ENCODE assay signal across 18 cellular contexts in the genomic region with DNA sequence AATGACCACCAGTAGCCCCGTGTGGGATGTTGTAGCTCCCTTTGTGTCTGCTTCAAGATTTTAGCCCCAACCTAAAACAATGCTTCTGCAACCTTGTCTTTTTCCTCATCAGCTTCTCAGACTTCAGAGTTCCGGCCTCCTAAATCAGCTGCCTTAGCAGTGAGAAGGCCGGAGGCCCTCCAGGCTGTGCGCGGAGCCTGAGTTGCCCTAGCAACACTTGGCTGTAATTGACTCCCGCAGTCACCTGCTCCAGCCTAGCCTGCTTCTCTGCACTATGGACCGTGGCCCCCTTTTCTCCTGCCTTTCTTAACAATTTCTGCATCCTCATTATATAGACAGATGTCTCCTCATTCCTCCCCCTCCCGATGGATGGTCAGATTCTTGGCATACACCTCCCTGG. TPM values are rescaled to one million over a fixed set of nuclear protein-coding genes. Genes with fewer than 3 reads are reported as not detected.
DNase-seq lines count a peak whose midpoint lies in the region; ATAC-seq and TF ChIP-seq lines count a peak whose summit lies in the region.
"Had no signal": no experiment of that assay in that cellular context is flagged by ENCODE, and none has a peak within 500 bp of the region (broad histone marks: within the 10 kb centered on the region; RNA-seq: fewer than 3 reads in every experiment).

No MANE protein-coding gene starts in this region.

- H3K9me3 ChIP-seq in left ventricle myocardium inferior (replicated peaks), result no peaks in the 10 kb centered on the region
- H3K9me3 ChIP-seq: ascending aorta, pancreas, thoracic aorta had no signal

- TF ChIP-seq CTCF in left ventricle myocardium inferior (IDR thresholded peaks at IDR 0.05; ENCODE audit: borderline replicate concordance), result no peak

- no peak overlapping the region for H3K4me3 ChIP-seq in left ventricle myocardium inferior
- H3K4me3 ChIP-seq: ascending aorta, pancreas, thoracic aorta had no signal

- DNase-seq in COLO668 (lab: John Stamatoyannopoulos, UW; ENCODE audit: unreplicated experiment) (peak; percentile 11), G401 (ENCODE audit: low spot score) (peak; percentile 73), NCI-H446 treated with DMSO at 0.1 percent for 48 hours (lab: John Stamatoyannopoulos, UW) (peak; percentile 26), medulla oblongata (ENCODE audit: extremely low spot score) (peak; percentile 18), cerebellar nuclear complex (lab: John Stamatoyannopoulos, UW) (no peak), left ventricle myocardium inferior (no peak)
- no peak for DNase-seq in stimulated activated CD8-positive, alpha-beta memory T cell treated with anti-CD3 and anti-CD28 coated beads, Interleukin-4, amount 100 ng/mL, for 48 hours
- DNase-seq: activated CD4-positive, alpha-beta T cell treated with anti-CD3 and anti-CD28 coated beads, Interleukin-2, amount 10 ng/mL, durations not matched to agents 24 days and 14 days; activated CD8-positive, alpha-beta memory T cell treated with anti-CD3 and anti-CD28 coated beads, Interleukin-2, amount 50 U/mL, for 48 hours; foreskin fibroblast; left cardiac atrium; MV-4-11; pancreas; RPMI8226; stimulated activated CD4-positive, alpha-beta T cell treated with anti-CD3 and anti-CD28 coated beads, Interleukin-4, amount 100 ng/mL, for 24 hours had no signal

- in situ Hi-C loops in G401 (cut with HindIII; ENCODE audit: low sequenced_read_pairs), result no loop called here

- no peak for TF ChIP-seq POLR2A in GM18505 (IDR thresholded peaks at IDR 0.05; ENCODE audit: borderline replicate concordance, extremely low read depth, insufficient read depth, insufficient read length)

- ATAC-seq in GM18505 (IDR thresholded peaks at IDR 0.05; ENCODE audit: unreplicated experiment), result no peak

- H3K27me3 ChIP-seq in left ventricle myocardium inferior (ENCODE audit: low read depth), result no peaks in the 10 kb centered on the region
- H3K27me3 ChIP-seq: ascending aorta had no signal

- H3K27ac ChIP-seq in left ventricle myocardium inferior (replicated peaks), result no peak overlapping the region
- H3K27ac ChIP-seq: ascending aorta, pancreas, thoracic aorta had no signal

- intact Hi-C loops in left ventricle myocardium inferior (cut with micrococcal nuclease), result no loop called here

- H3K4me1 ChIP-seq in left ventricle myocardium inferior, result no peaks in the 10 kb centered on the region
- H3K4me1 ChIP-seq: ascending aorta, pancreas had no signal

- no peaks in the 10 kb centered on the region for H3K36me3 ChIP-seq in left ventricle myocardium inferior
- H3K36me3 ChIP-seq: ascending aorta, pancreas, thoracic aorta had no signal

RNA-seq across cellular contexts. Expression of gene HUWE1, which starts 9.4 kb away (rescaled TPM):
- total RNA-seq in G401 (2014; rRNA removed; shearing (Covaris generic)), result 38.1 and 42.1 TPM in 2 replicates
- total RNA-seq in left ventricle myocardium inferior, result 130 TPM

Comparison
In these comparisons a context has a peak if more than half of its experiments do, and no peak if none do; other contexts are left out.
1. DNase-seq: peak in COLO668 (single experiment), G401 (single experiment), NCI-H446 treated with DMSO at 0.1 percent for 48 hours (single experiment) and medulla oblongata (single experiment); none in stimulated activated CD8-positive, alpha-beta memory T cell treated with anti-CD3 and anti-CD28 coated beads, Interleukin-4, amount 100 ng/mL, for 48 hours (single experiment), cerebellar nuclear complex (0 of 2) and left ventricle myocardium inferior (single experiment).